Comparison of ENCODE assay signal across 18 cellular contexts in the genomic region with DNA sequence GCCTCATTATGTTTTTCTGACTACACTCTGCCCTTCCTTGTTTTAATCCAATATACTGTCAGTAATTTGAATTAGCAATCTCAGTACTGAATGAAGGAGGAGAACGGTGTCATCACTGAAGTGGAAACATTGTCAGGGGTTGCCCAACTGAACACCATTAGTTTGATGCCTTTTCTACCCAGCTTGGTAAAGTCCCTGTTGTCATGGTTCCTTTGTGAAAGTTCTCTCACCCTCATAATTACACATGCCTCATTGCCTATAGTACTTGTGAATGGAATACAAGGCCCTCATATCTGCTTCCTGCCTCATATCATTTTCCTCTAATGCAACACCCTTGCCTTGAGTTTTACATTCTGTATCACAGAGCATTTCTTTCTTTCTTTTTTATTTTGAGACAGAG.
DNase-seq lines count a peak whose midpoint lies in the region; ATAC-seq, FAIRE-seq and TF ChIP-seq lines count a peak whose summit lies in the region.
"Had no signal": no experiment of that assay in that cellular context is flagged by ENCODE, and none has a peak within 500 bp of the region (broad histone marks: within the 10 kb centered on the region; RNA-seq: fewer than 3 reads in every experiment).

No MANE protein-coding gene starts in this region.

- 85 to 97% methylated on average over 1 of the region's 1 CpG for WGBS in aorta, 2 donors

- no peaks in the 10 kb centered on the region for H3K27me3 ChIP-seq in aorta (ENCODE audit: control insufficient read depth in 1 of 2, insufficient read depth in 2 of 2, low read length in 1 of 2)
- H3K27me3 ChIP-seq: BE2C, esophagus squamous epithelium had no signal

- TF ChIP-seq POLR2A in GM12892 (IDR thresholded peaks at IDR 0.05; ENCODE audit: low read depth, low read length) = no peak

- H3K36me3 ChIP-seq in aorta (ENCODE audit: control insufficient read depth in 1 of 2, insufficient read depth in 2 of 2, low read length in 1 of 2) = no peaks in the 10 kb centered on the region
- H3K36me3 ChIP-seq: BE2C, esophagus squamous epithelium had no signal

- H3K27ac ChIP-seq in aorta (ENCODE audit: low read depth in 1 of 2, low read length in 2 of 2) = no peak overlapping the region
- H3K27ac ChIP-seq: esophagus squamous epithelium, KMS-11 had no signal

- intact Hi-C loops in aorta (cut with DNase I) = no loop called here

- no peaks in the 10 kb centered on the region for H3K9me3 ChIP-seq in aorta (ENCODE audit: control insufficient read depth, low read length)
- H3K9me3 ChIP-seq: BE2C, esophagus squamous epithelium had no signal

- no peak overlapping the region for H3K4me3 ChIP-seq in aorta (ENCODE audit: low read length in 2 of 2)
- H3K4me3 ChIP-seq: esophagus squamous epithelium had no signal

- peak; percentile 72 for FAIRE-seq in GM12892 (lab: Jason Lieb, UNC)
- FAIRE-seq: bronchial epithelial cell, G401.6, keratinocyte, RCC 7860 had no signal

- ATAC-seq in GM19035 (IDR thresholded peaks at IDR 0.05; ENCODE audit: unreplicated experiment) (peak; percentile 85), HG02610 (IDR thresholded peaks at IDR 0.05; ENCODE audit: unreplicated experiment) (peak; percentile 99), HG03457 (IDR thresholded peaks at IDR 0.05; ENCODE audit: unreplicated experiment) (peak; percentile 83), aorta (ENCODE audit: low FRiP score) (no peak)

- H3K4me1 ChIP-seq in aorta (ENCODE audit: control insufficient read depth in 1 of 2, insufficient read depth in 2 of 2, low read length in 2 of 2) = no peaks in the 10 kb centered on the region
- H3K4me1 ChIP-seq: BE2C, esophagus squamous epithelium had no signal

- DNase-seq in GM12892 (ENCODE audit: insufficient read length) = no peak
- no peak for DNase-seq in activated CD8-positive, alpha-beta memory T cell treated with anti-CD3 and anti-CD28 coated beads, Interleukin-2, amount 50 U/mL, for 48 hours
- DNase-seq in NCI-H1105 (lab: John Stamatoyannopoulos, UW) = no peak
- no peak for DNase-seq in middle frontal gyrus (ENCODE audit: extremely low spot score, low spot score)
- no peak for DNase-seq in aorta
- DNase-seq: activated T-cell treated with anti-CD3 and anti-CD28 coated beads, Interleukin-2, amount 50 U/mL, for 48 hours; BE2C; esophagus squamous epithelium; H9; NCI-H2171 treated with DMSO at 0.1 percent for 48 hours had no signal
